ENCODE assay signal across 23 cellular contexts in genomic region chr7:78873117-78873516, GRCh38.
"Had no signal": no experiment of that assay in that cellular context is flagged by ENCODE, and none has a peak within 500 bp of the region (broad histone marks: within the 10 kb centered on the region; RNA-seq: fewer than 3 reads in every experiment).

No MANE protein-coding gene starts in this region.

- H3K36me3 Mint-ChIP-seq: memory B cell; stimulated activated naive B cell treated with anti-CD40 and anti-IgM and Interleukin-4, amounts not matched to agents 10 μg/mL and 1 μg/mL and 100 μg/mL, for 72 hours had no signal

- H3K9me3 Mint-ChIP-seq: stimulated activated naive B cell treated with anti-CD40 and anti-IgM and Interleukin-4, amounts not matched to agents 10 μg/mL and 1 μg/mL and 100 μg/mL, for 72 hours had no signal

- DNase-seq: cortex of kidney; dorsolateral prefrontal cortex; effector memory CD4-positive, alpha-beta T cell; gastrocnemius medialis; kidney; left cardiac atrium; left ventricle myocardium inferior; lower lobe of right lung; midbrain; posterior cingulate gyrus; sigmoid colon; stimulated activated CD4-positive, alpha-beta T cell treated with anti-CD3 and anti-CD28 coated beads, Interleukin-2, amount 100 ng/mL, for 24 hours; stimulated activated CD4-positive, alpha-beta T cell treated with anti-CD3 and anti-CD28 coated beads, Interleukin-4, amount 100 ng/mL, for 4 hours; stimulated activated naive B cell treated with anti-CD40 and anti-IgM and Interleukin-4, amounts not matched to agents 10 μg/mL and 1 μg/mL and 100 μg/mL, for 72 hours; stimulated activated naive CD8-positive, alpha-beta T cell treated with anti-CD3 and anti-CD28 coated beads, Interleukin-15, amount 100 ng/mL, for 72 hours; transverse colon had no signal

- H3K27ac Mint-ChIP-seq: memory B cell; nephron; stimulated activated naive B cell treated with anti-CD40 and anti-IgM and Interleukin-4, amounts not matched to agents 10 μg/mL and 1 μg/mL and 100 μg/mL, for 72 hours; stimulated activated naive CD8-positive, alpha-beta T cell treated with anti-CD3 and anti-CD28 coated beads, Interleukin-15, amount 100 ng/mL, for 72 hours had no signal

- H3K36me3 ChIP-seq: esophagus muscularis mucosa, gastrocnemius medialis, left ventricle myocardium inferior, lower lobe of right lung, neutrophil, sigmoid colon, thoracic aorta, transverse colon had no signal

- H3K27me3 ChIP-seq: dorsolateral prefrontal cortex, esophagus muscularis mucosa, gastrocnemius medialis, neutrophil, sigmoid colon, transverse colon had no signal

- H3K27me3 Mint-ChIP-seq: memory B cell; stimulated activated naive B cell treated with anti-CD40 and anti-IgM and Interleukin-4, amounts not matched to agents 10 μg/mL and 1 μg/mL and 100 μg/mL, for 72 hours; stimulated activated naive CD8-positive, alpha-beta T cell treated with anti-CD3 and anti-CD28 coated beads, Interleukin-15, amount 100 ng/mL, for 72 hours had no signal

- H3K4me1 ChIP-seq: esophagus muscularis mucosa, gastrocnemius medialis, left ventricle myocardium inferior, lower lobe of right lung, sigmoid colon, transverse colon had no signal

- H3K27ac ChIP-seq: dorsolateral prefrontal cortex, epithelial cell of prostate, esophagus muscularis mucosa, gastrocnemius medialis, left ventricle myocardium inferior, lower lobe of right lung, neutrophil, sigmoid colon, skin epidermis, thoracic aorta, transverse colon had no signal

- H3K4me3 ChIP-seq: dorsolateral prefrontal cortex, esophagus muscularis mucosa, gastrocnemius medialis, left ventricle myocardium inferior, lower lobe of right lung, sigmoid colon, skin epidermis, thoracic aorta, transverse colon had no signal

- H3K4me3 Mint-ChIP-seq: memory B cell; nephron; stimulated activated naive B cell treated with anti-CD40 and anti-IgM and Interleukin-4, amounts not matched to agents 10 μg/mL and 1 μg/mL and 100 μg/mL, for 72 hours; stimulated activated naive CD8-positive, alpha-beta T cell treated with anti-CD3 and anti-CD28 coated beads, Interleukin-15, amount 100 ng/mL, for 72 hours had no signal

- H3K4me1 Mint-ChIP-seq: memory B cell; nephron; stimulated activated naive B cell treated with anti-CD40 and anti-IgM and Interleukin-4, amounts not matched to agents 10 μg/mL and 1 μg/mL and 100 μg/mL, for 72 hours; stimulated activated naive CD8-positive, alpha-beta T cell treated with anti-CD3 and anti-CD28 coated beads, Interleukin-15, amount 100 ng/mL, for 72 hours had no signal

- ATAC-seq: gastrocnemius medialis; left cardiac atrium; lower lobe of right lung; stimulated activated naive B cell treated with anti-CD40 and anti-IgM and Interleukin-4, amounts not matched to agents 10 μg/mL and 1 μg/mL and 100 μg/mL, for 72 hours; stimulated activated naive CD8-positive, alpha-beta T cell treated with anti-CD3 and anti-CD28 coated beads, Interleukin-15, amount 100 ng/mL, for 72 hours had no signal

- H3K9me3 ChIP-seq: esophagus muscularis mucosa, gastrocnemius medialis, neutrophil, sigmoid colon, thoracic aorta, transverse colon had no signal
